In the genomic region with DNA sequence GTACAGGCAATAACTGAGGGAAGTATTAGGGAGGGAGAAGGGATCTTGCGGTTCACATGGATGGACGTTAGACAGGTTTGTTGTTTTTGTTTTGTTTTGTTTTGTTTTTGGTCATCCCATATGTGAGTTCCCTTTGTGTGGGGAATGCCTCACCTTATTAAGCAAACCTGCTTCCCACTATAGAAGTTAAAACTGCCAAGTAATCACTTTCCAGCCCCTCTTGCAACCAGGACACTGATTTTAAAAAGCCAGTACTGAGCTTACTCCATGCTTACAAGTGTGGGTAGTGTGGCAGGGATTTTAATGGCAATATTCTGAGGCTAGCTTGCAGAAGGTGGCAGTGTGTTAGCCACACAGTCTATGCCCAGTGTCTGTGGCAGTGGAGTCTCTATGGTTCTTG, we compare ENCODE assay signal across 37 cellular contexts. TPM values are rescaled to one million over a fixed set of nuclear protein-coding genes. Genes with fewer than 3 reads are reported as not detected.
"Had no signal": no experiment of that assay in that cellular context is flagged by ENCODE, and none has a peak within 500 bp of the region (broad histone marks: within the 10 kb centered on the region; RNA-seq: fewer than 3 reads in every experiment).

No MANE protein-coding gene starts in this region.

- ATAC-seq: activated CD8-positive, alpha-beta memory T cell treated with anti-CD3 and anti-CD28 coated beads, Interleukin-2, amount 10 ng/mL, durations not matched to agents 7 days and 5 days; activated naive CD8-positive, alpha-beta T cell treated with anti-CD3 and anti-CD28 coated beads, Interleukin-2, amount 50 U/mL, for 24 hours; PC-3; Right ventricle myocardium inferior; SK-N-SH treated with all-trans-retinoic acid at 6 μM for 48 hours had no signal

- H3K27me3 ChIP-seq: brain microvascular endothelial cell had no signal

- DNase-seq: activated B cell treated with CpG ODN at 0.5 μM for 24 hours; activated CD4-positive, alpha-beta memory T cell treated with anti-CD3 and anti-CD28 coated beads for 36 hours; activated CD4-positive, alpha-beta T cell treated with anti-CD3 and anti-CD28 coated beads for 4 hours; activated CD4-positive, alpha-beta T cell treated with anti-CD3 and anti-CD28 coated beads, Interleukin-2, amount 50 U/mL, for 1 hour; activated CD4-positive, CD25-positive, alpha-beta regulatory T cell treated with anti-CD3 and anti-CD28 coated beads, Interleukin-2, amount 50 U/mL, for 72 hours; activated CD8-positive, alpha-beta memory T cell treated with anti-CD3 and anti-CD28 coated beads for 24 hours; activated CD8-positive, alpha-beta memory T cell treated with anti-CD3 and anti-CD28 coated beads, Interleukin-2, amount 10 ng/mL, durations not matched to agents 7 days and 5 days; activated CD8-positive, alpha-beta memory T cell treated with anti-CD3 and anti-CD28 coated beads, Interleukin-2, amount 50 U/mL, for 48 hours; activated effector memory CD4-positive, alpha-beta T cell treated with Interleukin-2 at 50 U/mL for 16 hours; activated naive CD4-positive, alpha-beta T cell treated with anti-CD3 and anti-CD28 coated beads, Interleukin-2, amount 10 ng/mL, durations not matched to agents 7 days and 5 days; activated naive CD8-positive, alpha-beta T cell treated with anti-CD3 and anti-CD28 coated beads, Interleukin-2, amount 50 U/mL, for 24 hours; activated T-cell treated with anti-CD3 and anti-CD28 coated beads, Interleukin-2, amount 50 U/mL, for 48 hours; anterior cingulate cortex; brain microvascular endothelial cell; central memory CD4-positive, alpha-beta T cell; MM.1S; MV-4-11; NCI-H1092; NCI-H1436 treated with DMSO at 0.1 percent for 48 hours; NCI-H1694 treated with DMSO at 0.1 percent for 48 hours; NCI-H2029; NCI-H345; NCI-H524 treated with DMSO at 0.1 percent for 48 hours; PC-3; SIG-M5; SW 1271; T-helper 1 cell; T-helper 2 cell; T-helper 9 cell had no signal

- H3K27ac Mint-ChIP-seq: activated B cell treated with CpG ODN at 0.5 μM for 24 hours; activated CD4-positive, alpha-beta memory T cell treated with anti-CD3 and anti-CD28 coated beads for 36 hours; activated CD8-positive, alpha-beta memory T cell treated with anti-CD3 and anti-CD28 coated beads, Interleukin-2, amount 10 ng/mL, durations not matched to agents 7 days and 5 days; activated naive CD4-positive, alpha-beta T cell treated with anti-CD3 and anti-CD28 coated beads, Interleukin-2, amount 10 ng/mL, durations not matched to agents 7 days and 5 days; activated naive CD8-positive, alpha-beta T cell; activated naive CD8-positive, alpha-beta T cell treated with anti-CD3 and anti-CD28 coated beads, Interleukin-2, amount 50 U/mL, for 24 hours had no signal

- H3K27ac ChIP-seq: brain microvascular endothelial cell, RWPE1, VCaP had no signal

- H3K36me3 ChIP-seq: brain microvascular endothelial cell had no signal

- H3K27me3 Mint-ChIP-seq: activated B cell treated with CpG ODN at 0.5 μM for 24 hours; activated CD4-positive, alpha-beta memory T cell treated with anti-CD3 and anti-CD28 coated beads for 36 hours; activated CD8-positive, alpha-beta memory T cell treated with anti-CD3 and anti-CD28 coated beads, Interleukin-2, amount 10 ng/mL, durations not matched to agents 7 days and 5 days; activated naive CD8-positive, alpha-beta T cell; activated naive CD8-positive, alpha-beta T cell treated with anti-CD3 and anti-CD28 coated beads, Interleukin-2, amount 50 U/mL, for 24 hours had no signal

- FAIRE-seq: RCC 7860 had no signal

- H3K4me3 Mint-ChIP-seq: activated B cell treated with CpG ODN at 0.5 μM for 24 hours; activated CD4-positive, alpha-beta memory T cell treated with anti-CD3 and anti-CD28 coated beads for 36 hours; activated CD8-positive, alpha-beta memory T cell treated with anti-CD3 and anti-CD28 coated beads, Interleukin-2, amount 10 ng/mL, durations not matched to agents 7 days and 5 days; activated naive CD4-positive, alpha-beta T cell treated with anti-CD3 and anti-CD28 coated beads, Interleukin-2, amount 10 ng/mL, durations not matched to agents 7 days and 5 days; activated naive CD8-positive, alpha-beta T cell; activated naive CD8-positive, alpha-beta T cell treated with anti-CD3 and anti-CD28 coated beads, Interleukin-2, amount 50 U/mL, for 24 hours had no signal

RNA-seq across cellular contexts. Expression of a gene that starts 26.5 kb away (rescaled TPM):
- total RNA-seq: activated B cell treated with CpG ODN at 0.5 μM for 24 hours; activated CD8-positive, alpha-beta memory T cell treated with anti-CD3 and anti-CD28 coated beads, Interleukin-2, amount 10 ng/mL, durations not matched to agents 7 days and 5 days; LHCN-M2; NCI-H460; PC-3; Right ventricle myocardium inferior had no signal
